26 cellular contexts compared by ENCODE assay signal in genomic region chr19:18599485-18599884, GRCh38. TPM values are rescaled to one million over a fixed set of nuclear protein-coding genes. Genes with fewer than 3 reads are reported as not detected.
"Had no signal": no experiment of that assay in that cellular context is flagged by ENCODE, and none has a peak within 500 bp of the region (broad histone marks: within the 10 kb centered on the region; RNA-seq: fewer than 3 reads in every experiment).

No MANE protein-coding gene starts in this region.

- H3K9me3 ChIP-seq: SJCRH30 had no signal

- ATAC-seq: Panc1, PC-3, Right ventricle myocardium inferior, T-cell had no signal

- H3K4me3 ChIP-seq: SJCRH30 had no signal

- H3K36me3 ChIP-seq: SJCRH30 had no signal

- DNase-seq: KBM-7, MV-4-11, NCI-H1048, NCI-H1105, NCI-H1417, NCI-H1436 treated with DMSO at 0.1 percent for 48 hours, NCI-H1694, NCI-H187 treated with DMSO at 0.1 percent for 48 hours, NCI-H2029 treated with DMSO at 0.1 percent for 48 hours, NCI-H2107, NCI-H2171, NCI-H226, NCI-H446, NCI-H510A, NCI-H524 treated with DMSO at 0.1 percent for 48 hours, NCI-H69, NCI-H774, PC-3, SHP77 treated with DMSO at 0.1 percent for 48 hours, SJCRH30, SW 1271, T-cell had no signal

- H3K27ac ChIP-seq: RWPE1, SJCRH30 had no signal

RNA-seq across cellular contexts. Expression of gene TMEM59L, which starts 13.2 kb away (rescaled TPM):
- total RNA-seq: SJCRH30 had no signal
- polyA plus RNA-seq: IgD-negative memory B cell had no signal
